Comparison of ENCODE assay signal across 11 cellular contexts in the genomic region with DNA sequence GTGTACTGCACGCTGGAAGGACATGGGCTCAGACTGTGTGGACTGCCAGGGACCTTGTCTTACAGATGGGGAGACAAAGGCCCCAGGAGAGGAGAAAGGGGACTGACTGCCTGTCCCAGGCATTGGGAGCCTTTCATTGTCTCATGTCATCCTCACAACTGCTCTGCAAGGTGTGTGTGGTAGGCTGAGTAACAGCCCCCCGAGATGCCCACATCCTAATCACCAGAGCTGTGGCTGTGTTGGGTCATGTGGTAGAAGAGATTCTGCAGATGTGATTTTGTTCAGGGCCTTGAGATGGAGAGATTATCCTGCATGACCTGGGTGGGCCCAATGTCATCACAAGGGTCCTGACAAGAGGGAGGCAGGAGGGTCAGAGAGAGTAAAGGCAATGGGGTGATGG. TPM values are rescaled to one million over a fixed set of nuclear protein-coding genes. Genes with fewer than 3 reads are reported as not detected.
DNase-seq lines count a peak whose midpoint lies in the region; ATAC-seq and TF ChIP-seq lines count a peak whose summit lies in the region.
"Had no signal": no experiment of that assay in that cellular context is flagged by ENCODE, and none has a peak within 500 bp of the region (broad histone marks: within the 10 kb centered on the region; RNA-seq: fewer than 3 reads in every experiment).

No MANE protein-coding gene starts in this region.

- peaks cover 4% of the 10 kb centered on the region for H3K36me3 ChIP-seq in WERI-Rb-1
- H3K36me3 ChIP-seq in muscle layer of colon (ENCODE audit: insufficient read depth, low read length): no peaks in the 10 kb centered on the region

- no peak overlapping the region for H3K9ac ChIP-seq in muscle layer of colon (ENCODE audit: low read length)

- no peaks in the 10 kb centered on the region for H3K27me3 Mint-ChIP-seq in dendritic cell treated with granulocyte-macrophage colony-stimulating factor and Interleukin-4, amounts not matched to agents 40 ng/mL and 50 ng/mL, for 4 days
- H3K27me3 Mint-ChIP-seq: activated T-cell treated with anti-CD3 and anti-CD28 coated beads, Interleukin-2, amount 50 U/mL, for 24 hours; central memory CD8-positive, alpha-beta T cell had no signal

- H3K4me1 Mint-ChIP-seq in dendritic cell treated with granulocyte-macrophage colony-stimulating factor and Interleukin-4, amounts not matched to agents 40 ng/mL and 50 ng/mL, for 4 days (ENCODE audit: low read depth): peaks cover 78% of the 10 kb centered on the region

- peak overlapping the region; percentile 49 for H3K27ac ChIP-seq in WERI-Rb-1
- H3K27ac ChIP-seq in muscle layer of colon (ENCODE audit: low read depth, low read length): peak overlapping the region; percentile 75
- H3K27ac ChIP-seq in temporal lobe (ENCODE audit: low read depth, low read length): peak overlapping the region; percentile 95

- no peaks in the 10 kb centered on the region for H3K9me3 Mint-ChIP-seq in dendritic cell treated with granulocyte-macrophage colony-stimulating factor and Interleukin-4, amounts not matched to agents 40 ng/mL and 50 ng/mL, for 4 days
- H3K9me3 Mint-ChIP-seq: activated T-cell treated with anti-CD3 and anti-CD28 coated beads, Interleukin-2, amount 50 U/mL, for 24 hours; central memory CD8-positive, alpha-beta T cell had no signal

- ATAC-seq in GM21381 (IDR thresholded peaks at IDR 0.05; ENCODE audit: unreplicated experiment) (no peak), HG03196 (IDR thresholded peaks at IDR 0.05; ENCODE audit: unreplicated experiment) (no peak)

- TF ChIP-seq CTCF in WERI-Rb-1 (IDR thresholded peaks at IDR 0.05; ENCODE audit: low read depth, low read length): no peak

- peaks cover 46% of the 10 kb centered on the region for H3K4me1 ChIP-seq in muscle layer of colon (ENCODE audit: insufficient read depth, low read length)

- no peaks in the 10 kb centered on the region for H3K27me3 ChIP-seq in WERI-Rb-1 (ENCODE audit: insufficient read depth, low read depth, severe bottlenecking)
- H3K27me3 ChIP-seq in muscle layer of colon (ENCODE audit: control insufficient read depth in 1 of 2, insufficient read depth in 2 of 2, low read length in 2 of 2): no peaks in the 10 kb centered on the region

- H3K4me3 Mint-ChIP-seq in dendritic cell treated with granulocyte-macrophage colony-stimulating factor and Interleukin-4, amounts not matched to agents 40 ng/mL and 50 ng/mL, for 4 days: no peak overlapping the region
- H3K4me3 Mint-ChIP-seq: activated T-cell treated with anti-CD3 and anti-CD28 coated beads, Interleukin-2, amount 50 U/mL, for 24 hours; central memory CD8-positive, alpha-beta T cell had no signal

- intact Hi-C loops in dendritic cell treated with granulocyte-macrophage colony-stimulating factor and Interleukin-4, amounts not matched to agents 40 ng/mL and 50 ng/mL, for 4 days (cut with micrococcal nuclease): no loop called here

- DNase-seq in WERI-Rb-1 (no peak), DMS153 treated with DMSO at 0.1 percent for 48 hours (lab: John Stamatoyannopoulos, UW; ENCODE audit: unreplicated experiment) (no peak)
- DNase-seq: activated T-cell treated with anti-CD3 and anti-CD28 coated beads, Interleukin-2, amount 50 U/mL, for 24 hours; Calu3; NCI-H1105 treated with DMSO at 0.1 percent for 48 hours had no signal

- H3K36me3 Mint-ChIP-seq in dendritic cell treated with granulocyte-macrophage colony-stimulating factor and Interleukin-4, amounts not matched to agents 40 ng/mL and 50 ng/mL, for 4 days (ENCODE audit: low read depth): peaks cover 92% of the 10 kb centered on the region

- no peaks in the 10 kb centered on the region for H3K9me3 ChIP-seq in WERI-Rb-1 (ENCODE audit: severe bottlenecking)
- H3K9me3 ChIP-seq in muscle layer of colon (ENCODE audit: low read length): no peaks in the 10 kb centered on the region

- H3K4me3 ChIP-seq in WERI-Rb-1 (ENCODE audit: low read depth, low read length): no peak overlapping the region
- H3K4me3 ChIP-seq in muscle layer of colon (ENCODE audit: low read depth in 1 of 2, low read length in 2 of 2): no peak overlapping the region

- H3K27ac Mint-ChIP-seq in dendritic cell treated with granulocyte-macrophage colony-stimulating factor and Interleukin-4, amounts not matched to agents 40 ng/mL and 50 ng/mL, for 4 days: peak overlapping the region; percentile 59
- H3K27ac Mint-ChIP-seq: activated T-cell treated with anti-CD3 and anti-CD28 coated beads, Interleukin-2, amount 50 U/mL, for 24 hours had no signal

RNA-seq across cellular contexts. Expression of a gene that starts 39.1 kb away (rescaled TPM):
- total RNA-seq in temporal lobe: 49.4 TPM
